Comparison of ENCODE assay signal across 25 cellular contexts in the genomic region with DNA sequence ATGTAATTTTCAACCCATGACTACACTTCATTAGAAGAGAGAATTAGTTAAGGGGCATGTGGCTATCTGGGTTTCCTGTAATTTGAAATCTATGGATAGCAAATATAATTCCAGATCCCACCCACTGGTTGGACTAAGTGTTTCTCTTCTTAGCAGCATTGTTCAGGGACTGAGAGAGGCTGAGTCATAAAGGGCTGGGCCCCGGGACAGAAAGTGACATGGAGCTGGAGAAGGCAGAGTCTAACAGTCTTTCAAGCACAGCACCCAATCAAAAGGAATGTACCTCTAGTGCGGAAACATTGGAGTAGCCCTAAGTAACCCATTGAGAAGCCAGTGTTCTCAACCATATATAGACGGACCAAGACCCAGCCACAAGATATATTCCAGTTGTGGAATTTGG.
"Had no signal": no experiment of that assay in that cellular context is flagged by ENCODE, and none has a peak within 500 bp of the region (broad histone marks: within the 10 kb centered on the region; RNA-seq: fewer than 3 reads in every experiment).

No MANE protein-coding gene starts in this region.

- H3K9me3 ChIP-seq: left ventricle myocardium inferior, neutrophil, right atrium auricular region, right lobe of liver, stomach, testis, thyroid gland, transverse colon, upper lobe of left lung had no signal

- H3K27me3 ChIP-seq: hepatocyte, neural progenitor cell, neutrophil, right atrium auricular region, right lobe of liver, stomach, testis, thyroid gland, transverse colon, upper lobe of left lung had no signal

- DNase-seq: islet precursor cell; left ventricle myocardium inferior; mesendoderm; naive B cell; natural killer cell; nephron progenitor cell; occipital lobe; right lobe of liver; stimulated activated CD4-positive, alpha-beta T cell treated with anti-CD3 and anti-CD28 coated beads, Interleukin-12 subunit alpha, Interleukin-12 subunit beta, amount 100 ng/mL, for 4 hours; stimulated activated CD4-positive, alpha-beta T cell treated with anti-CD3 and anti-CD28 coated beads, Interleukin-15, amount 100 ng/mL, for 24 hours; stimulated activated CD4-positive, alpha-beta T cell treated with anti-CD3 and anti-CD28 coated beads, Interleukin-2, amount 100 ng/mL, for 24 hours; stimulated activated CD4-positive, alpha-beta T cell treated with anti-CD3 and anti-CD28 coated beads, Interleukin-4, amount 100 ng/mL, for 1 hour; stimulated activated naive B cell treated with anti-CD40 and anti-IgM and Interleukin-4, amounts not matched to agents 10 μg/mL and 1 μg/mL and 100 μg/mL, for 72 hours; stimulated activated naive CD8-positive, alpha-beta T cell treated with anti-CD3 and anti-CD28 coated beads, Interleukin-15, Interleukin-2, amounts not matched to agents 100 U/mL and 50 U/mL, for 24 hours; stomach; testis; thyroid gland; transverse colon; upper lobe of left lung had no signal

- H3K36me3 ChIP-seq: left ventricle myocardium inferior, neural progenitor cell, neutrophil, right atrium auricular region, right lobe of liver, stomach, thyroid gland, transverse colon, upper lobe of left lung had no signal

- H3K4me3 ChIP-seq: hepatocyte, left ventricle myocardium inferior, lung, neural progenitor cell, right atrium auricular region, right lobe of liver, smooth muscle cell, stomach, testis, thyroid gland, transverse colon, upper lobe of left lung had no signal

- H3K4me1 ChIP-seq: left ventricle myocardium inferior, neural progenitor cell, right atrium auricular region, right lobe of liver, stomach, testis, thyroid gland, transverse colon, upper lobe of left lung had no signal

- H3K27ac ChIP-seq: hepatocyte, left ventricle myocardium inferior, neural progenitor cell, neutrophil, right atrium auricular region, right lobe of liver, stomach, testis, thyroid gland, transverse colon, upper lobe of left lung had no signal
